Comparison of ENCODE assay signal across 8 cellular contexts in genomic region chr20:645318-646106, GRCh38. TPM values are rescaled to one million over a fixed set of nuclear protein-coding genes. Genes with fewer than 3 reads are reported as not detected.
DNase-seq lines count a peak whose midpoint lies in the region; ATAC-seq and TF ChIP-seq lines count a peak whose summit lies in the region.

No MANE protein-coding gene starts in this region.

- no peak overlapping the region for H3K27ac Mint-ChIP-seq in effector memory CD8-positive, alpha-beta T cell
- no peak overlapping the region for H3K27ac Mint-ChIP-seq in mesothelial cell of epicardium

- peak; percentile 28 for DNase-seq in DMS79 treated with DMSO at 0.1 percent for 48 hours (lab: John Stamatoyannopoulos, UW)
- DNase-seq in DMS79 (lab: John Stamatoyannopoulos, UW): no peak
- peak; percentile 89 for DNase-seq in NCI-H748 (lab: John Stamatoyannopoulos, UW; ENCODE audit: unreplicated experiment)
- DNase-seq in activated CD4-positive, alpha-beta T cell treated with anti-CD3 and anti-CD28 coated beads, Interleukin-2, amount 50 U/mL, for 48 hours: peak; percentile 79 to 81
- peak; percentile 57 to 66 (median 65) for DNase-seq in effector memory CD8-positive, alpha-beta T cell
- DNase-seq in mesothelial cell of epicardium (ENCODE audit: low spot score in 2 of 2, unreplicated experiment in 2 of 2): peak; percentile 58 to 91
- DNase-seq in stimulated activated CD8-positive, alpha-beta memory T cell treated with anti-CD3 and anti-CD28 coated beads, Interleukin-4, amount 100 ng/mL, for 48 hours: peak; percentile 87

- H3K36me3 Mint-ChIP-seq in effector memory CD8-positive, alpha-beta T cell (ENCODE audit: insufficient read depth): peaks cover 3% of the 10 kb centered on the region
- peaks cover 28% of the 10 kb centered on the region for H3K36me3 Mint-ChIP-seq in mesothelial cell of epicardium

- H3K27me3 Mint-ChIP-seq in effector memory CD8-positive, alpha-beta T cell: peaks cover 12 to 15% of the 10 kb centered on the region in 2 donors
- no peaks in the 10 kb centered on the region for H3K27me3 Mint-ChIP-seq in mesothelial cell of epicardium (ENCODE audit: low read depth)

- H3K9me3 Mint-ChIP-seq in effector memory CD8-positive, alpha-beta T cell: no peaks in the 10 kb centered on the region
- no peaks in the 10 kb centered on the region for H3K9me3 Mint-ChIP-seq in mesothelial cell of epicardium

- no peak overlapping the region for H3K4me3 Mint-ChIP-seq in effector memory CD8-positive, alpha-beta T cell
- no peak overlapping the region for H3K4me3 Mint-ChIP-seq in mesothelial cell of epicardium

- peak; percentile 67 for ATAC-seq in HG03159 (IDR thresholded peaks at IDR 0.05; ENCODE audit: unreplicated experiment)
- peak; percentile 79 for ATAC-seq in effector memory CD8-positive, alpha-beta T cell (replicated peaks)

- peak; percentile 90 for TF ChIP-seq CTCF in mesothelial cell of epicardium (IDR thresholded peaks at IDR 0.05; ENCODE audit: unreplicated experiment)

- peaks cover 17 to 22% of the 10 kb centered on the region in 2 donors for H3K4me1 Mint-ChIP-seq in effector memory CD8-positive, alpha-beta T cell (ENCODE audit: low read depth in 2 of 2)
- peaks cover 4% of the 10 kb centered on the region for H3K4me1 Mint-ChIP-seq in mesothelial cell of epicardium

RNA-seq across cellular contexts. Expression of gene SRXN1, which starts 7.5 kb away (rescaled TPM):
- 13.3 to 13.6 TPM (median 13.5 TPM) in 3 replicates for total RNA-seq in mesothelial cell of epicardium

RNA-seq across cellular contexts. Expression of gene SCRT2, which starts 30.1 kb away (rescaled TPM):
- not detected in 3 replicates for total RNA-seq in mesothelial cell of epicardium

RNA-seq across cellular contexts. Expression of gene TCF15, which starts 35.4 kb away (rescaled TPM):
- 0.74 to 0.90 TPM (median 0.75 TPM) in 3 replicates for total RNA-seq in mesothelial cell of epicardium
